Comparison of ENCODE assay signal across 1 cellular context in the genomic region with DNA sequence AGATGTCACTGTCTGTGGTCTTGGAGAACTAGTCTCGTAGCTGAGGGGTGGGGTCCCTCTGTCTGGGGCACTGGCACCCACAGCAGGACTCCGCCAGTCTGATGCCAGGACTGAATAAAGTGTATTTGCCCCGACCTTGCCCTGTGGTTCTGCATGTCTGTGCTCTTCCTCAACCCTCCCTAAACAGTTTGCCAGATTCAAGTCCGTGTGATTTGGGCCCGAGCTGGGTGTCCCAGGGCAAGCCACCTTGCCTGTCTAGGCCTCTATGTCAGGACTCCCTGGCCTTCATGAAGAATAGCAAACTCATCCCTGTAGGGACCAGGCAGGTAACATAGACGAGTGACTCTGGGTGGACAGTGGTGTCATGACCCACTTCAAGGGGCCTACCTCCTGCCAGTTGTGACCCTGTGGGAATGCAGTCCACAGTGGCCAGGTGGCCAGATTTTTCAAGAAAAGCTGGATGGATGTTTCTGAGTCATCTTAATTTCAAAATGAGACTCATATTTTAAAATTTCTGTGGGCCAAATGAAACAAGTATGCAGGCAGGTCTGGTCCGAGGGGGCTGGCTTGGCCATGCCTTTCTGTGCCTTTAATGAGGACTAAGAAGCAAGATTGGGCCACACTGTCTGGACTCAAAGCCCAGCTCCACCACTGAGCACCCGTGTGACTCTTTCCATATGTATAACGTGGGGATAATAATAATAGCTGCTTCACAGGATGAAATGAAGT.
TF ChIP-seq lines count a peak whose summit lies in the region.

No MANE protein-coding gene starts in this region.

TF ChIP-seq in SK-N-SH treated with all-trans-retinoic acid at 6 μM for 48 hours, 23 proteins besides CTCF, POLR2A, EP300 and RAD21 (continued from another document):
- TF ChIP-seq, protein P1, sequence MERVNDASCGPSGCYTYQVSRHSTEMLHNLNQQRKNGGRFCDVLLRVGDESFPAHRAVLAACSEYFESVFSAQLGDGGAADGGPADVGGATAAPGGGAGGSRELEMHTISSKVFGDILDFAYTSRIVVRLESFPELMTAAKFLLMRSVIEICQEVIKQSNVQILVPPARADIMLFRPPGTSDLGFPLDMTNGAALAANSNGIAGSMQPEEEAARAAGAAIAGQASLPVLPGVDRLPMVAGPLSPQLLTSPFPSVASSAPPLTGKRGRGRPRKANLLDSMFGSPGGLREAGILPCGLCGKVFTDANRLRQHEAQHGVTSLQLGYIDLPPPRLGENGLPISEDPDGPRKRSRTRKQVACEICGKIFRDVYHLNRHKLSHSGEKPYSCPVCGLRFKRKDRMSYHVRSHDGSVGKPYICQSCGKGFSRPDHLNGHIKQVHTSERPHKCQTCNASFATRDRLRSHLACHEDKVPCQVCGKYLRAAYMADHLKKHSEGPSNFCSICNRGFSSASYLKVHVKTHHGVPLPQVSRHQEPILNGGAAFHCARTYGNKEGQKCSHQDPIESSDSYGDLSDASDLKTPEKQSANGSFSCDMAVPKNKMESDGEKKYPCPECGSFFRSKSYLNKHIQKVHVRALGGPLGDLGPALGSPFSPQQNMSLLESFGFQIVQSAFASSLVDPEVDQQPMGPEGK (CRISPR knock-in tag; IDR thresholded peaks at IDR 0.05; ENCODE audit: borderline replicate concordance), result no peak
- no peak for TF ChIP-seq ZNF8 (CRISPR knock-in tag; IDR thresholded peaks at IDR 0.05)
